20 cellular contexts compared by ENCODE assay signal in genomic region chr7:157005456-157006204, GRCh38. TPM values are rescaled to one million over a fixed set of nuclear protein-coding genes. Genes with fewer than 3 reads are reported as not detected.
DNase-seq lines count a peak whose midpoint lies in the region; ATAC-seq, FAIRE-seq and TF ChIP-seq lines count a peak whose summit lies in the region.
"Had no signal": no experiment of that assay in that cellular context is flagged by ENCODE, and none has a peak within 500 bp of the region (broad histone marks: within the 10 kb centered on the region; RNA-seq: fewer than 3 reads in every experiment).

No MANE protein-coding gene starts in this region.

- H3K9me3 ChIP-seq in endocrine pancreas (ENCODE audit: control insufficient read depth, low read length) = no peaks in the 10 kb centered on the region
- H3K9me3 ChIP-seq in pancreas = no peaks in the 10 kb centered on the region
- H3K9me3 ChIP-seq: heart right ventricle had no signal

- no peak for ATAC-seq in pancreas
- no peak for ATAC-seq in HG02970 (IDR thresholded peaks at IDR 0.05; ENCODE audit: low FRiP score, unreplicated experiment)
- ATAC-seq in HG03439 (IDR thresholded peaks at IDR 0.05; ENCODE audit: unreplicated experiment) = no peak
- ATAC-seq: PC-3 had no signal

- DNase-seq in GM20000 (ENCODE audit: low spot score) (peak; percentile 55), pancreas (peak in 3 of 6 donors; percentile 12 to 66 (median 14)), GM19239 (ENCODE audit: insufficient read length, low spot score) (no peak), NCI-H1048 (lab: John Stamatoyannopoulos, UW) (no peak)
- DNase-seq: activated gamma-delta T cell treated with Interleukin-2 at 50 U/mL for 16 hours, GF-D8, heart right ventricle, kidney glomerular epithelial cell, NCI-H2081 treated with DMSO at 0.1 percent for 48 hours, NCI-H69, nucleus accumbens, PC-3 had no signal

- peak overlapping the region; percentile 57 to 90 (median 68) for H3K27ac ChIP-seq in pancreas
- H3K27ac ChIP-seq: heart right ventricle had no signal

- 54 to 68% methylated on average over 62 to 77 of the region's 77 CpGs for WGBS in pancreas, 2 donors

- H3K9ac ChIP-seq in endocrine pancreas (ENCODE audit: control insufficient read depth, insufficient read depth, low read length) = peak overlapping the region; percentile 39

- H3K4me3 ChIP-seq in GM08714 (ENCODE audit: low read length) (peak overlapping the region; percentile 8; the same call in 1 of the 2 replicates), endocrine pancreas (ENCODE audit: control insufficient read depth, insufficient read depth, low read length) (no peak overlapping the region), pancreas (peak overlapping the region in 3 of 4 donors; percentile 49 to 84 (median 80))

- TF ChIP-seq CTCF in GM20000 (IDR thresholded peaks at IDR 0.05; ENCODE audit: extremely low read depth, missing control alignments) = no peak
- TF ChIP-seq CTCF in pancreas (IDR thresholded peaks at IDR 0.05) = no peak

- no peaks in the 10 kb centered on the region for H3K36me3 ChIP-seq in endocrine pancreas (ENCODE audit: control insufficient read depth, insufficient read depth, low read length)
- no peaks in the 10 kb centered on the region for H3K36me3 ChIP-seq in pancreas
- H3K36me3 ChIP-seq: heart right ventricle had no signal

- H3K27me3 ChIP-seq in endocrine pancreas (ENCODE audit: control insufficient read depth, insufficient read depth, low read length) (no peaks in the 10 kb centered on the region), pancreas (no peaks in the 10 kb centered on the region)

- H3K4me1 ChIP-seq in endocrine pancreas (ENCODE audit: control insufficient read depth, insufficient read depth, low read length) = no peaks in the 10 kb centered on the region
- H3K4me1 ChIP-seq in pancreas = peaks cover 0 to 9% (median 0%) of the 10 kb centered on the region in 3 donors

- intact Hi-C loops in pancreas (cut with DNase I) = loop anchor here in 1 of 3 donors (10.0 kb wide), 1 partner anchor 129 kb away; the partner anchor contains the start of gene UBE3C

- FAIRE-seq in pancreas (lab: Jason Lieb, UNC) (no peak), GM19239 (lab: Jason Lieb, UNC) (no peak)
- FAIRE-seq: D721Med had no signal

RNA-seq across cellular contexts. Expression of gene MNX1, which starts 4.8 kb away (rescaled TPM):
- total RNA-seq in pancreas = 10 to 100 TPM; 15.6 to 33.8 (median 21.9) TPM
- 10 to 100 TPM; 21.0 to 47.3 TPM for polyA plus RNA-seq in pancreas
- total RNA-seq: fibroblast of lung, heart right ventricle, skeletal muscle tissue had no signal
- polyA plus RNA-seq: BJ, fibroblast of lung, heart right ventricle had no signal

RNA-seq across cellular contexts. Expression of gene NOM1, which starts 56.1 kb away (rescaled TPM):
- total RNA-seq in pancreas = 10 to 100 TPM in 1 of 6 donors, 1 to 10 TPM in 5; 7.2 to 12.9 (median 8.7) TPM
- 10 to 100 TPM in 1 of 2 donors, 1 to 10 TPM in 1; 8.5 to 11.1 TPM for polyA plus RNA-seq in pancreas
